Comparison of ENCODE assay signal across 1 cellular context in genomic region chr9:86290341-86290740, GRCh38. TPM values are rescaled to one million over a fixed set of nuclear protein-coding genes. Genes with fewer than 3 reads are reported as not detected.
"Had no signal": no experiment of that assay in that cellular context is flagged by ENCODE, and none has a peak within 500 bp of the region (broad histone marks: within the 10 kb centered on the region; RNA-seq: fewer than 3 reads in every experiment).

No MANE protein-coding gene starts in this region.

RNA-seq across cellular contexts. Expression of gene C9orf153, which starts 30.9 kb away (rescaled TPM):
- total RNA-seq: vagina had no signal
